In the genomic region with DNA sequence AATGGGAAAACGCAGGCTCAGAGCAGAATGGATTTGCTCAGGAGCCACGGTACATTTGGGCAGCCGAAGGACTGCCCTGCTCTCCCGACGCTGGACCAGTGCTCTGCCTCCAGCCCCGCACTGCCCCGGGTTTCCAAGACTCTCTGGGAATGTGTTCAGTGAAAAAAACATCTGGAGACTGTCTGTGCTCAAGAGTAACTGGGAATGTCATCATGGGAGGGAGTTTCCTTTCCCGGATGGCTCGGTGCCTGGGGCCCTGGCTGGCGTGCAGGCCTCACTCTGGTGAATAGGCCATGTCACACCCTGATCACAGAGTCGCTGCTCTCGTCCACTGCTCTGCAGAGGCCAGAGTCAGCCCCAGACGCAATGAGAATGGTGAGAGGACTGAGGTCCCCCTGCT, we compare ENCODE assay signal across 8 cellular contexts. TPM values are rescaled to one million over a fixed set of nuclear protein-coding genes. Genes with fewer than 3 reads are reported as not detected.
DNase-seq lines count a peak whose midpoint lies in the region; TF ChIP-seq lines count a peak whose summit lies in the region.
"Had no signal": no experiment of that assay in that cellular context is flagged by ENCODE, and none has a peak within 500 bp of the region (broad histone marks: within the 10 kb centered on the region; RNA-seq: fewer than 3 reads in every experiment).

No MANE protein-coding gene starts in this region.

- peak overlapping the region; percentile 91 for H2AFZ ChIP-seq in SK-N-SH (ENCODE audit: low read depth)

- CTCF ChIA-PET in SK-N-SH (lab: Yijun Ruan, JAX) (interaction anchor here (0.7 to 2.9 kb wide), 2 partner anchors 11 to 204 kb away, joined by 3 to 12 read pairs; no protein-coding TSS in a partner anchor), A673 (lab: Charles Lee) (no interaction called here)

- H3F3A ChIP-seq in SK-N-SH (replicated peaks; ENCODE audit: insufficient read depth) = no peaks in the 10 kb centered on the region

- no peaks in the 10 kb centered on the region for H3K27me3 Mint-ChIP-seq in activated T-cell treated with anti-CD3 and anti-CD28 coated beads, Interleukin-2, amount 50 U/mL, for 24 hours

- H3K4me2 ChIP-seq in SK-N-SH = 0 out of 2 replicates have a peak overlapping the region, but pooled peaks have one; percentile 24

- peak in 1 of 2 experiments; percentile 85; a peak in 2 of 4 replicates for TF ChIP-seq EP300 in SK-N-SH (IDR thresholded peaks at IDR 0.05; ENCODE audit: borderline replicate concordance in 1 of 2, low read depth in 1 of 2, low read length in 1 of 2)

- H3K4me3 ChIP-seq in SK-N-SH (ENCODE audit: low read depth in 2 of 2, low read length in 1 of 2) (no peak overlapping the region), foreskin fibroblast (ENCODE audit: low read depth in 1 of 2, low read length in 2 of 2) (no peak overlapping the region), urinary bladder (ENCODE audit: low read depth, low read length) (no peak overlapping the region), A673 (ENCODE audit: low read depth, low read length, poor library complexity, severe bottlenecking) (no peak overlapping the region)

- H3K9me3 Mint-ChIP-seq in activated T-cell treated with anti-CD3 and anti-CD28 coated beads, Interleukin-2, amount 50 U/mL, for 24 hours = no peaks in the 10 kb centered on the region

- H3K4me1 ChIP-seq in SK-N-SH (ENCODE audit: control insufficient read depth in 1 of 2, insufficient read depth in 2 of 2, low read depth in 1 of 2, low read length in 1 of 2) (peaks cover 7 to 29% of the 10 kb centered on the region in 2 experiments; a peak in 2 of 4 replicates), urinary bladder (ENCODE audit: insufficient read depth) (peaks cover 1% of the 10 kb centered on the region), A673 (ENCODE audit: insufficient read depth, low read length, poor library complexity, severe bottlenecking) (no peaks in the 10 kb centered on the region)

- no peaks in the 10 kb centered on the region for H3K27me3 ChIP-seq in SK-N-SH (ENCODE audit: insufficient read depth)
- no peaks in the 10 kb centered on the region for H3K27me3 ChIP-seq in A673 (replicated peaks; ENCODE audit: insufficient read depth, low read depth, low read length, poor library complexity)

- no peak overlapping the region for H3K4me3 Mint-ChIP-seq in activated T-cell treated with anti-CD3 and anti-CD28 coated beads, Interleukin-2, amount 50 U/mL, for 24 hours
- H3K4me3 Mint-ChIP-seq: naive B cell had no signal

- H3K27ac ChIP-seq in SK-N-SH (ENCODE audit: low read depth in 2 of 2, low read length in 1 of 2) (peak overlapping the region; percentile 70 to 95), urinary bladder (ENCODE audit: low read depth) (peak overlapping the region; percentile 86), A673 (ENCODE audit: low read depth, low read length, poor library complexity, severe bottlenecking) (no peak overlapping the region)

- no peak overlapping the region for H3K27ac Mint-ChIP-seq in activated T-cell treated with anti-CD3 and anti-CD28 coated beads, Interleukin-2, amount 50 U/mL, for 24 hours

- WGBS in SK-N-SH (ENCODE audit: low lambda C conversion rate) = 18% methylated on average over 12 of the region's 13 CpGs
- WGBS in urinary bladder = 16% methylated on average over 13 of the region's 13 CpGs

- H3K9me3 ChIP-seq in SK-N-SH = no peaks in the 10 kb centered on the region
- H3K9me3 ChIP-seq in A673 (ENCODE audit: low read depth, low read length, poor library complexity, severe bottlenecking) = no peaks in the 10 kb centered on the region

- BruUV-seq in A673 (replicated peaks; lab: Mats Ljungman, UMichigan) = no TSS peak

- peak overlapping the region; percentile 60 for H3K9ac ChIP-seq in SK-N-SH

- H3K79me2 ChIP-seq in SK-N-SH (ENCODE audit: insufficient read depth) = no peaks in the 10 kb centered on the region

- DNase-seq in SK-N-SH = peak; percentile 89
- peak; percentile 86 to 95 for DNase-seq in foreskin fibroblast
- peak; percentile 60 for DNase-seq in myocyte (ENCODE audit: low read depth)
- DNase-seq in ecto neural progenitor cell (ENCODE audit: low spot score) = no peak
- no peak for DNase-seq in A673 (ENCODE audit: low spot score)
- DNase-seq in activated T-cell treated with anti-CD3 and anti-CD28 coated beads, Interleukin-2, amount 50 U/mL, for 24 hours = no peak
- DNase-seq: naive B cell had no signal

- no peaks in the 10 kb centered on the region for H3K36me3 Mint-ChIP-seq in activated T-cell treated with anti-CD3 and anti-CD28 coated beads, Interleukin-2, amount 50 U/mL, for 24 hours (ENCODE audit: low read depth)
- H3K36me3 Mint-ChIP-seq: naive B cell had no signal

- H3K4me1 Mint-ChIP-seq in activated T-cell treated with anti-CD3 and anti-CD28 coated beads, Interleukin-2, amount 50 U/mL, for 24 hours (ENCODE audit: low read depth) = peaks cover 11% of the 10 kb centered on the region
- H3K4me1 Mint-ChIP-seq: naive B cell had no signal

- POLR2A ChIA-PET in SK-N-SH (lab: Yijun Ruan, JAX) (no interaction called here), A673 (lab: Charles Lee; ENCODE audit: low non-redundant PET) (no interaction called here)

- 0 out of 2 replicates have a peak, but pooled peaks have one; percentile 21 for TF ChIP-seq RAD21 in SK-N-SH (IDR thresholded peaks at IDR 0.05; ENCODE audit: low read length)

- H4K20me1 ChIP-seq in SK-N-SH (ENCODE audit: insufficient read depth) = no peaks in the 10 kb centered on the region

- H3K9me2 ChIP-seq in SK-N-SH = no peaks in the 10 kb centered on the region

- intact Hi-C loops in A673 (cut with micrococcal nuclease; ENCODE audit: unreplicated experiment) = no loop called here

- TF ChIP-seq CTCF in SK-N-SH (IDR thresholded peaks at IDR 0.05) (no peak), foreskin fibroblast (IDR thresholded peaks at IDR 0.05; ENCODE audit: low read depth, low read length) (no peak), A673 (conservative IDR thresholded peaks at IDR 0.05; ENCODE audit: low read depth, low read length) (no peak)

- H3K36me3 ChIP-seq in SK-N-SH (replicated peaks in 1 of 2; ENCODE audit: control insufficient read depth in 1 of 2, insufficient read depth in 2 of 2, low read length in 1 of 2) = no peaks in the 10 kb centered on the region
- H3K36me3 ChIP-seq in urinary bladder (ENCODE audit: insufficient read depth) = no peaks in the 10 kb centered on the region
- no peaks in the 10 kb centered on the region for H3K36me3 ChIP-seq in A673 (ENCODE audit: insufficient read depth, low read length, poor library complexity, severe bottlenecking)

TF ChIP-seq in SK-N-SH, 30 proteins besides CTCF, POLR2A, EP300 and RAD21 (continues in another document):
- TF ChIP-seq, protein P1, sequence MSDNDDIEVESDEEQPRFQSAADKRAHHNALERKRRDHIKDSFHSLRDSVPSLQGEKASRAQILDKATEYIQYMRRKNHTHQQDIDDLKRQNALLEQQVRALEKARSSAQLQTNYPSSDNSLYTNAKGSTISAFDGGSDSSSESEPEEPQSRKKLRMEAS (IDR thresholded peaks at IDR 0.05; ENCODE audit: low read depth) = peak; percentile 70
- TF ChIP-seq, protein P2, sequence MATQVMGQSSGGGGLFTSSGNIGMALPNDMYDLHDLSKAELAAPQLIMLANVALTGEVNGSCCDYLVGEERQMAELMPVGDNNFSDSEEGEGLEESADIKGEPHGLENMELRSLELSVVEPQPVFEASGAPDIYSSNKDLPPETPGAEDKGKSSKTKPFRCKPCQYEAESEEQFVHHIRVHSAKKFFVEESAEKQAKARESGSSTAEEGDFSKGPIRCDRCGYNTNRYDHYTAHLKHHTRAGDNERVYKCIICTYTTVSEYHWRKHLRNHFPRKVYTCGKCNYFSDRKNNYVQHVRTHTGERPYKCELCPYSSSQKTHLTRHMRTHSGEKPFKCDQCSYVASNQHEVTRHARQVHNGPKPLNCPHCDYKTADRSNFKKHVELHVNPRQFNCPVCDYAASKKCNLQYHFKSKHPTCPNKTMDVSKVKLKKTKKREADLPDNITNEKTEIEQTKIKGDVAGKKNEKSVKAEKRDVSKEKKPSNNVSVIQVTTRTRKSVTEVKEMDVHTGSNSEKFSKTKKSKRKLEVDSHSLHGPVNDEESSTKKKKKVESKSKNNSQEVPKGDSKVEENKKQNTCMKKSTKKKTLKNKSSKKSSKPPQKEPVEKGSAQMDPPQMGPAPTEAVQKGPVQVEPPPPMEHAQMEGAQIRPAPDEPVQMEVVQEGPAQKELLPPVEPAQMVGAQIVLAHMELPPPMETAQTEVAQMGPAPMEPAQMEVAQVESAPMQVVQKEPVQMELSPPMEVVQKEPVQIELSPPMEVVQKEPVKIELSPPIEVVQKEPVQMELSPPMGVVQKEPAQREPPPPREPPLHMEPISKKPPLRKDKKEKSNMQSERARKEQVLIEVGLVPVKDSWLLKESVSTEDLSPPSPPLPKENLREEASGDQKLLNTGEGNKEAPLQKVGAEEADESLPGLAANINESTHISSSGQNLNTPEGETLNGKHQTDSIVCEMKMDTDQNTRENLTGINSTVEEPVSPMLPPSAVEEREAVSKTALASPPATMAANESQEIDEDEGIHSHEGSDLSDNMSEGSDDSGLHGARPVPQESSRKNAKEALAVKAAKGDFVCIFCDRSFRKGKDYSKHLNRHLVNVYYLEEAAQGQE (IDR thresholded peaks at IDR 0.05; ENCODE audit: low read depth, low read length) = no peak
- no peak for TF ChIP-seq NRF1 (IDR thresholded peaks at IDR 0.05; ENCODE audit: low read depth, low read length)
- peak; percentile 90 for TF ChIP-seq TCF12 (IDR thresholded peaks at IDR 0.05)
- TF ChIP-seq GABPA (IDR thresholded peaks at IDR 0.05; ENCODE audit: low read depth) = no peak
- TF ChIP-seq MEF2A (IDR thresholded peaks at IDR 0.05; ENCODE audit: borderline replicate concordance, low read depth) = no peak
- peak; percentile 81 for TF ChIP-seq CHD2 (IDR thresholded peaks at IDR 0.05; ENCODE audit: low read length, partially characterized antibody)
- TF ChIP-seq TAF1 (IDR thresholded peaks at IDR 0.05; ENCODE audit: borderline replicate concordance, low read depth, low read length) = peak; percentile 4; the same call in 1 of the 2 replicates
- TF ChIP-seq RCOR1 (IDR thresholded peaks at IDR 0.05; ENCODE audit: low read length) = peak; percentile 95
- TF ChIP-seq FOXJ3 (CRISPR knock-in tag; IDR thresholded peaks at IDR 0.05) = peak; percentile 73
- TF ChIP-seq FOSL2 (IDR thresholded peaks at IDR 0.05; ENCODE audit: borderline replicate concordance, low read depth) = no peak

RNA-seq across cellular contexts. Expression of a gene that starts 9.8 kb away (rescaled TPM):
- polyA plus RNA-seq in SK-N-SH (2012; rRNA removed) = 0.88 and 0.90 TPM in 2 replicates
- 0.92 and 0.95 TPM in 2 replicates for polyA plus RNA-seq in SK-N-SH (2012; cell fraction: cytosol; rRNA removed)
- polyA plus RNA-seq in SK-N-SH (2012; cell fraction: nucleus; rRNA removed) = 0.65 and 1.0 TPM in 2 replicates
- total RNA-seq in myocyte = 7.0 and 7.1 TPM in 2 replicates
- polyA plus RNA-seq in myocyte (2012) = 5.0 TPM
- total RNA-seq in urinary bladder = 23.6 TPM
- 7.0 TPM for polyA plus RNA-seq in urinary bladder
- total RNA-seq in A673 (2021) = 6.3 and 7.0 TPM in 2 replicates

RNA-seq across cellular contexts. Expression of a gene that starts 21.3 kb away (rescaled TPM):
- polyA plus RNA-seq in SK-N-SH (2012; rRNA removed) (0.86 and 0.95 TPM in 2 replicates), urinary bladder (0.32 TPM)
- polyA plus RNA-seq in SK-N-SH (2012; cell fraction: cytosol; rRNA removed) = 0.59 and 0.71 TPM in 2 replicates
- 0.21 and 0.29 TPM in 2 replicates for polyA plus RNA-seq in SK-N-SH (2012; cell fraction: nucleus; rRNA removed)
- total RNA-seq in myocyte (3.9 and 6.2 TPM in 2 replicates), urinary bladder (12.5 TPM), A673 (2021) (0.30 and 0.46 TPM in 2 replicates)
- polyA plus RNA-seq in myocyte (2012) = 1.8 TPM

Comparison
In these comparisons a context has a peak if more than half of its experiments do, and no peak if none do; other contexts are left out.
1. DNase-seq: peak in SK-N-SH (single experiment), foreskin fibroblast (2 of 2) and myocyte (single experiment); none in ecto neural progenitor cell (single experiment), A673 (single experiment) and activated T-cell treated with anti-CD3 and anti-CD28 coated beads, Interleukin-2, amount 50 U/mL, for 24 hours (single experiment).